Comparison of ENCODE assay signal across 4 cellular contexts in genomic region chr21:9772877-9773420, GRCh38.
DNase-seq lines count a peak whose midpoint lies in the region; ATAC-seq, FAIRE-seq and TF ChIP-seq lines count a peak whose summit lies in the region.
"Not testable (repeated sequence)": the region's sequence is repeated elsewhere in the genome, so short reads cannot be mapped to it uniquely, and the experiment has no call there.

No MANE protein-coding gene starts in this region.

- H3K4me1 Mint-ChIP-seq in chondrocyte (ENCODE audit: low read depth); endodermal cell: not testable (repeated sequence)

- TF ChIP-seq EP300 in esophagus muscularis mucosa (IDR thresholded peaks at IDR 0.05); HepG2 (IDR thresholded peaks at IDR 0.05; ENCODE audit: low read depth in 2 of 2, low read length in 2 of 2); HepG2 (CRISPR knock-in tag; IDR thresholded peaks at IDR 0.05; ENCODE audit: borderline replicate concordance): not testable (repeated sequence)

- not testable (repeated sequence) for TF ChIP-seq POLR2A in esophagus muscularis mucosa (IDR thresholded peaks at IDR 0.05; ENCODE audit: low read depth); HepG2 (IDR thresholded peaks at IDR 0.05; ENCODE audit: insufficient read depth in 1 of 2, low read depth in 2 of 2, low read length in 2 of 2)

- H3K4me3 ChIP-seq in endodermal cell (ENCODE audit: low read length), result peak overlapping the region; percentile 44
- not testable (repeated sequence) for H3K4me3 ChIP-seq in esophagus muscularis mucosa; HepG2 (replicated peaks in 1 of 3; ENCODE audit: insufficient read depth in 1 of 3, low read depth in 2 of 3, low read length in 3 of 3)

- not testable (repeated sequence) for TF ChIP-seq RAD21 in HepG2 (CRISPR knock-in tag; IDR thresholded peaks at IDR 0.05)

- 70 to 78% methylated on average over 8 of the region's 8 CpGs for WGBS in endodermal cell (ENCODE audit: insufficient coverage in 1 of 2, insufficient read length in 1 of 2), 2 experiments
- WGBS in esophagus muscularis mucosa, result 63% methylated on average over 8 of the region's 8 CpGs
- 15% methylated on average over 8 of the region's 8 CpGs for WGBS in HepG2 (ENCODE audit: low lambda C conversion rate)

- TF ChIP-seq CTCF in chondrocyte (IDR thresholded peaks at IDR 0.05); endodermal cell (conservative IDR thresholded peaks at IDR 0.05); esophagus muscularis mucosa (IDR thresholded peaks at IDR 0.05); HepG2 (CRISPR knock-in tag; IDR thresholded peaks at IDR 0.05): not testable (repeated sequence)

- not testable (repeated sequence) for H3K27me3 ChIP-seq in endodermal cell (ENCODE audit: control insufficient read depth, insufficient read depth, low read length, poor library complexity, severe bottlenecking); HepG2 (ENCODE audit: control insufficient read depth in 1 of 2, insufficient read depth in 2 of 2, low read length in 2 of 2)
- H3K27me3 ChIP-seq in esophagus muscularis mucosa, result peaks cover 0 to 51% (median 0%) of the 10 kb centered on the region in 4 donors

- H3K36me3 ChIP-seq in endodermal cell (ENCODE audit: control insufficient read depth, insufficient read depth, low read length); esophagus muscularis mucosa; HepG2 (replicated peaks in 1 of 2; ENCODE audit: control insufficient read depth in 1 of 2, insufficient read depth in 2 of 2, low read length in 2 of 2): not testable (repeated sequence)

- DNase-seq in chondrocyte (ENCODE audit: low spot score) (peak; percentile 78), esophagus muscularis mucosa (ENCODE audit: extremely low spot score) (peak; percentile 92)
- DNase-seq in endodermal cell; HepG2 (ENCODE audit: low spot score): not testable (repeated sequence)

- H4K20me1 ChIP-seq in HepG2 (ENCODE audit: insufficient read depth, low read length), result not testable (repeated sequence)

- POLR2A ChIA-PET in HepG2 (lab: Yijun Ruan, JAX), result not testable (repeated sequence)

- H3K27me3 Mint-ChIP-seq in chondrocyte (ENCODE audit: low read depth); endodermal cell (ENCODE audit: insufficient read depth): not testable (repeated sequence)

- in situ Hi-C loops in HepG2 (cut with HindIII; ENCODE audit: extremely low pct_ligation_motif_present, low pct_unique_long_range_greater_than_20kb), result not testable (repeated sequence)

- H2AFZ ChIP-seq in HepG2 (ENCODE audit: low read length), result not testable (repeated sequence)

- not testable (repeated sequence) for BruUV-seq in HepG2 (replicated peaks; lab: Mats Ljungman, UMichigan)

- not testable (repeated sequence) for FAIRE-seq in HepG2 (lab: Jason Lieb, UNC)

- not testable (repeated sequence) for H3K27ac Mint-ChIP-seq in chondrocyte (ENCODE audit: unreplicated experiment); endodermal cell

- H3K9ac ChIP-seq in endodermal cell (ENCODE audit: extremely low read depth, low read length, poor library complexity, severe bottlenecking); HepG2 (ENCODE audit: insufficient read depth, low read depth, low read length): not testable (repeated sequence)

- CTCF ChIA-PET in HepG2 (lab: Yijun Ruan, JAX; ENCODE audit: low intra/inter-chr PET ratio, low total read pairs), result not testable (repeated sequence)

- H3K36me3 Mint-ChIP-seq in chondrocyte (ENCODE audit: low read depth); endodermal cell (ENCODE audit: low read depth): not testable (repeated sequence)

- intact Hi-C loops in esophagus muscularis mucosa (cut with DNase I); HepG2 (cut with micrococcal nuclease; ENCODE audit: unreplicated experiment): not testable (repeated sequence)

- not testable (repeated sequence) for ATAC-seq in HepG2

- H3K4me1 ChIP-seq in endodermal cell (ENCODE audit: control insufficient read depth, insufficient read depth, low read length); esophagus muscularis mucosa; HepG2 (ENCODE audit: insufficient read depth, low read length): not testable (repeated sequence)

- H3K79me2 ChIP-seq in HepG2 (ENCODE audit: insufficient read depth, low read length), result not testable (repeated sequence)

- H3K9me3 ChIP-seq in endodermal cell (ENCODE audit: control insufficient read depth, low read length) (peaks cover 97% of the 10 kb centered on the region), esophagus muscularis mucosa (peaks cover 0 to 27% (median 4%) of the 10 kb centered on the region in 4 donors), HepG2 (ENCODE audit: low read length) (peaks cover 94% of the 10 kb centered on the region)

- H3K4me3 Mint-ChIP-seq in chondrocyte (ENCODE audit: unreplicated experiment); endodermal cell: not testable (repeated sequence)

- peaks cover 36% of the 10 kb centered on the region for H3K9me3 Mint-ChIP-seq in chondrocyte (ENCODE audit: low read depth)
- not testable (repeated sequence) for H3K9me3 Mint-ChIP-seq in endodermal cell

- H3K4me2 ChIP-seq in HepG2 (ENCODE audit: low read depth, low read length), result not testable (repeated sequence)

- H3K27ac ChIP-seq in endodermal cell (ENCODE audit: low read depth, low read length); esophagus muscularis mucosa (replicated peaks in 1 of 4); HepG2 (ENCODE audit: extremely low read length, insufficient read depth, low read length): not testable (repeated sequence)

TF ChIP-seq in HepG2, 621 proteins besides CTCF, POLR2A, EP300 and RAD21:
- TF ChIP-seq NFRKB (IDR thresholded peaks at IDR 0.05), result peak; percentile 10; the same call in 1 of the 2 replicates
